20 cellular contexts compared by ENCODE assay signal in the genomic region with DNA sequence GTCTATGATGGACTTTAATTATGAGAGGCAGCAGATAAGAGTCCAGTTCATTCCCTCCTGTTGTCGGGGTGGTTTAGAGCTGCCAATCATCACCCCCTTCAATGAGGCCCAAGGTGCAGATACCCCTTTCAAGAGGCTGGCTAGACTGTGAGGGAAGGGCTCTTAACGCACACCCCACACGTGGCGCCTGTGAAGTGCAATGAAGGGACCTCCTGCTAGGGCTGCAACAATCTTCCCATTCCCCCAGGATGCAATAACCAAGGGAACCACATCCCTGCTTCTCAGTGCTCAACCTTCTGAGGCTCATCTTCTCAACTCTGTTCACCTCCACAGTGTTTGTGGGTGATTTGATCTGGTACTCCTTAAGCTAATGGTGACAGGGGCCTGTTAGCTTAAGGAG. TPM values are rescaled to one million over a fixed set of nuclear protein-coding genes. Genes with fewer than 3 reads are reported as not detected.
"Had no signal": no experiment of that assay in that cellular context is flagged by ENCODE, and none has a peak within 500 bp of the region (broad histone marks: within the 10 kb centered on the region; RNA-seq: fewer than 3 reads in every experiment).

No MANE protein-coding gene starts in this region.

- H3K27ac ChIP-seq: esophagus squamous epithelium, hepatocyte, neutrophil, psoas muscle, sigmoid colon, skin epidermis, testis, tibial nerve had no signal

- H3K36me3 Mint-ChIP-seq: naive thymus-derived CD4-positive, alpha-beta T cell; stimulated activated naive B cell treated with anti-CD40 and anti-IgM and Interleukin-4, amounts not matched to agents 10 μg/mL and 1 μg/mL and 100 μg/mL, for 72 hours had no signal

- H3K4me1 ChIP-seq: psoas muscle, sigmoid colon, testis, tibial nerve had no signal

- H3K27me3 Mint-ChIP-seq: central memory CD8-positive, alpha-beta T cell; effector memory CD8-positive, alpha-beta T cell had no signal

- ATAC-seq: effector memory CD8-positive, alpha-beta T cell; left ventricle myocardium superior; naive thymus-derived CD4-positive, alpha-beta T cell; psoas muscle; stimulated activated naive B cell treated with anti-CD40 and anti-IgM and Interleukin-4, amounts not matched to agents 10 μg/mL and 1 μg/mL and 100 μg/mL, for 72 hours; stimulated activated naive CD8-positive, alpha-beta T cell treated with anti-CD3 and anti-CD28 coated beads, Interleukin-15, amount 100 ng/mL, for 72 hours had no signal

- H2AFZ ChIP-seq: hepatocyte had no signal

- H3K27ac Mint-ChIP-seq: effector memory CD8-positive, alpha-beta T cell; naive thymus-derived CD4-positive, alpha-beta T cell; stimulated activated naive B cell treated with anti-CD40 and anti-IgM and Interleukin-4, amounts not matched to agents 10 μg/mL and 1 μg/mL and 100 μg/mL, for 72 hours; stimulated activated naive CD8-positive, alpha-beta T cell treated with anti-CD3 and anti-CD28 coated beads, Interleukin-15, amount 100 ng/mL, for 72 hours had no signal

- H3K4me2 ChIP-seq: hepatocyte had no signal

- H3K36me3 ChIP-seq: esophagus squamous epithelium, neutrophil, sigmoid colon, tibial nerve had no signal

- H3K27me3 ChIP-seq: esophagus squamous epithelium, hepatocyte, neutrophil, sigmoid colon, testis, tibial nerve had no signal

- DNase-seq: effector memory CD8-positive, alpha-beta T cell; esophagus squamous epithelium; foreskin fibroblast; left ventricle myocardium superior; naive thymus-derived CD4-positive, alpha-beta T cell; nephron progenitor cell; psoas muscle; retina; sigmoid colon; stimulated activated CD4-positive, alpha-beta T cell treated with anti-CD3 and anti-CD28 coated beads, Interleukin-2, amount 100 ng/mL, for 24 hours; stimulated activated CD4-positive, alpha-beta T cell treated with anti-CD3 and anti-CD28 coated beads, Interleukin-4, amount 100 ng/mL, for 4 hours; stimulated activated naive B cell treated with anti-CD40 and anti-IgM and Interleukin-4, amounts not matched to agents 10 μg/mL and 1 μg/mL and 100 μg/mL, for 72 hours; stimulated activated naive CD8-positive, alpha-beta T cell treated with anti-CD3 and anti-CD28 coated beads, Interleukin-15, amount 100 ng/mL, for 72 hours; testis had no signal

- H3K4me3 Mint-ChIP-seq: central memory CD8-positive, alpha-beta T cell; effector memory CD8-positive, alpha-beta T cell; naive thymus-derived CD4-positive, alpha-beta T cell; nephron progenitor cell; stimulated activated naive B cell treated with anti-CD40 and anti-IgM and Interleukin-4, amounts not matched to agents 10 μg/mL and 1 μg/mL and 100 μg/mL, for 72 hours; stimulated activated naive CD8-positive, alpha-beta T cell treated with anti-CD3 and anti-CD28 coated beads, Interleukin-15, amount 100 ng/mL, for 72 hours had no signal

- H3K4me1 Mint-ChIP-seq: central memory CD8-positive, alpha-beta T cell; naive thymus-derived CD4-positive, alpha-beta T cell; stimulated activated naive B cell treated with anti-CD40 and anti-IgM and Interleukin-4, amounts not matched to agents 10 μg/mL and 1 μg/mL and 100 μg/mL, for 72 hours; stimulated activated naive CD8-positive, alpha-beta T cell treated with anti-CD3 and anti-CD28 coated beads, Interleukin-15, amount 100 ng/mL, for 72 hours had no signal

- H3K9me3 ChIP-seq: esophagus squamous epithelium, neutrophil, psoas muscle, sigmoid colon, testis, tibial nerve had no signal

- H3K4me3 ChIP-seq: esophagus squamous epithelium, hepatocyte, lung, psoas muscle, sigmoid colon, skin epidermis, testis, tibial nerve had no signal

RNA-seq across cellular contexts. Expression of gene TENM4, which starts 19.0 kb away (rescaled TPM):
- polyA plus RNA-seq: naive thymus-derived CD4-positive, alpha-beta T cell had no signal
